ENCODE assay signal across 16 cellular contexts in the genomic region with DNA sequence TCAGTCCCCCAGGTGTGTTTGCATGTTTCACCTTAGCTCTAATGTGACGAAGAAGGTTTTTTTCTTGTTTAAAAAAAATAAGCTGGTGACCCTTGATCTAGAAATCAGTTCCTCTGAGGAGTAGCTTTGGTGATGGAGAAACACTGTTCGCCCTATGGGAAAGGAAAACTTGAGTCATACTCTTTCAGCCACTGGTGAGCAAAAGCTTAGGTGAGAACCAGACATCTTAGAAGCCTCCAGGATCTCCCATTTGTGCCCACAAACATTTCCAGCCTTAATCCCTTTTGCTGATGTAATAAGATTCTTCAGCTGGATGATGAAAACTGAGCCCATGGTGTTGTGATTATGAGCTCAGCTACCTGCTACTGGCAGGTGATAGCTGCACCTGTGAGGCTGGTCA. TPM values are rescaled to one million over a fixed set of nuclear protein-coding genes. Genes with fewer than 3 reads are reported as not detected.
DNase-seq lines count a peak whose midpoint lies in the region; ATAC-seq and TF ChIP-seq lines count a peak whose summit lies in the region.
"Had no signal": no experiment of that assay in that cellular context is flagged by ENCODE, and none has a peak within 500 bp of the region (broad histone marks: within the 10 kb centered on the region; RNA-seq: fewer than 3 reads in every experiment).

No MANE protein-coding gene starts in this region.

- DNase-seq in AG04449 (ENCODE audit: low read depth, low spot score) (peak; percentile 12), HCT116 (ENCODE audit: low read depth, low spot score) (peak; percentile 34), RWPE2 (ENCODE audit: low spot score) (no peak), fibroblast of pulmonary artery (ENCODE audit: low read depth) (peak; percentile 8), GM10266 (ENCODE audit: extremely low spot score) (no peak), NCI-H187 treated with DMSO at 0.1 percent for 48 hours (lab: John Stamatoyannopoulos, UW) (no peak), Right ventricle myocardium inferior (ENCODE audit: missing footprints) (no peak)
- DNase-seq: activated CD4-positive, CD25-positive, alpha-beta regulatory T cell treated with anti-CD3 and anti-CD28 coated beads, Interleukin-2, amount 50 U/mL, for 72 hours; activated CD8-positive, alpha-beta memory T cell treated with anti-CD3 and anti-CD28 coated beads, Interleukin-2, amount 50 U/mL, for 48 hours; central memory CD4-positive, alpha-beta T cell; effector CD8-positive, alpha-beta T cell; NCI-H2227 treated with DMSO at 0.1 percent for 48 hours; stimulated activated CD4-positive, alpha-beta T cell treated with anti-CD3 and anti-CD28 coated beads, Interleukin-4, amount 100 ng/mL, for 4 hours; tibial artery had no signal

- no peaks in the 10 kb centered on the region for H4K20me1 ChIP-seq in HCT116 (ENCODE audit: insufficient read depth)

- no peak for TF ChIP-seq POLR2A in HCT116 (IDR thresholded peaks at IDR 0.05; ENCODE audit: borderline replicate concordance, extremely low read depth, insufficient read depth, insufficient read length)

- H3K9ac ChIP-seq in HCT116 (ENCODE audit: low read length): no peak overlapping the region

- ATAC-seq in HCT116 (no peak), RWPE2 (ENCODE audit: low read depth) (peak; percentile 46), GM18858 (IDR thresholded peaks at IDR 0.05; ENCODE audit: unreplicated experiment) (no peak), Right ventricle myocardium inferior (no peak)

- intact Hi-C loops in HCT116 (cut with micrococcal nuclease): no loop called here
- intact Hi-C loops in Right ventricle myocardium inferior (cut with DNase I): no loop called here

- no peak overlapping the region for H3K4me2 ChIP-seq in HCT116 (ENCODE audit: low read length)

- H3K4me3 ChIP-seq in AG04449 (ENCODE audit: low read depth, low read length) (no peak overlapping the region), HCT116 (replicated peaks in 1 of 2; ENCODE audit: low read depth in 1 of 2, low read length in 2 of 2) (no peak overlapping the region), RWPE2 (ENCODE audit: severe bottlenecking) (no peak overlapping the region), fibroblast of pulmonary artery (replicated peaks; ENCODE audit: low read depth, low read length) (no peak overlapping the region)
- H3K4me3 ChIP-seq: tibial artery had no signal

- BruUV-seq in HCT116 (replicated peaks; lab: Mats Ljungman, UMichigan): no TSS peak

- CTCF ChIA-PET in AG04449 (lab: Yijun Ruan, JAX): interaction anchor here (1.0 kb wide), 1 partner anchor 38 kb away, joined by 3 read pairs; no protein-coding TSS in a partner anchor
- CTCF ChIA-PET in HCT116 (lab: Charles Lee): no interaction called here

- H3K36me3 ChIP-seq in HCT116 (ENCODE audit: control insufficient read depth in 1 of 2, insufficient read depth in 2 of 2, low read length in 2 of 2) (no peaks in the 10 kb centered on the region), RWPE2 (ENCODE audit: low read depth) (no peaks in the 10 kb centered on the region)
- H3K36me3 ChIP-seq: tibial artery had no signal

- no peaks in the 10 kb centered on the region for H3K79me2 ChIP-seq in HCT116 (ENCODE audit: insufficient read depth, low read length)

- no peak overlapping the region for H3K27ac ChIP-seq in HCT116 (ENCODE audit: low read depth, low read length)
- no peak overlapping the region for H3K27ac ChIP-seq in RWPE2 (ENCODE audit: poor library complexity, severe bottlenecking)
- H3K27ac ChIP-seq: tibial artery had no signal

- RAD21 ChIA-PET in HCT116 (lab: Charles Lee; ENCODE audit: low non-redundant PET in 1 of 2, low total read pairs in 2 of 2, uncharacterized antibody in 2 of 2, unreplicated experiment in 2 of 2): no interaction called here

- no peak overlapping the region for H2AFZ ChIP-seq in HCT116 (ENCODE audit: low read depth, low read length, poor library complexity, severe bottlenecking)

- H3K27me3 ChIP-seq in HCT116 (ENCODE audit: insufficient read depth, low read length) (no peaks in the 10 kb centered on the region), RWPE2 (ENCODE audit: insufficient read depth, poor library complexity, severe bottlenecking) (no peaks in the 10 kb centered on the region)
- H3K27me3 ChIP-seq: tibial artery had no signal

- no peaks in the 10 kb centered on the region; a peak in 1 of 4 replicates for H3K4me1 ChIP-seq in HCT116 (ENCODE audit: control insufficient read depth in 1 of 2, insufficient read depth in 2 of 2, low read length in 2 of 2)
- H3K4me1 ChIP-seq in RWPE2 (ENCODE audit: insufficient read depth, poor library complexity, severe bottlenecking): no peaks in the 10 kb centered on the region
- H3K4me1 ChIP-seq: tibial artery had no signal

- H3K9me3 ChIP-seq in HCT116 (ENCODE audit: control insufficient read depth in 1 of 2, insufficient read depth in 1 of 2, low read depth in 1 of 2, low read length in 2 of 2) (no peaks in the 10 kb centered on the region), RWPE2 (ENCODE audit: severe bottlenecking) (no peaks in the 10 kb centered on the region)
- H3K9me3 ChIP-seq: tibial artery had no signal

- H3K9me2 ChIP-seq in HCT116 (ENCODE audit: insufficient read depth): no peaks in the 10 kb centered on the region

- TF ChIP-seq CTCF in AG04449 (IDR thresholded peaks at IDR 0.05; ENCODE audit: insufficient read depth, low read length, missing control alignments): no peak
- no peak for TF ChIP-seq CTCF in HCT116 (IDR thresholded peaks at IDR 0.05 in 2 of 3, conservative IDR thresholded peaks at IDR 0.05 in 1 of 3; ENCODE audit: borderline replicate concordance in 1 of 3, insufficient read depth in 1 of 3, low read depth in 2 of 3, low read length in 2 of 3)
- no peak for TF ChIP-seq CTCF in RWPE2 (IDR thresholded peaks at IDR 0.05; ENCODE audit: poor library complexity, severe bottlenecking)
- TF ChIP-seq CTCF in fibroblast of pulmonary artery (IDR thresholded peaks at IDR 0.05; ENCODE audit: low read length, missing control alignments): no peak
- no peak for TF ChIP-seq CTCF in GM10266 (IDR thresholded peaks at IDR 0.05; ENCODE audit: control insufficient read depth, insufficient read depth, low read depth, missing control alignments)

- POLR2A ChIA-PET in AG04449 (lab: Yijun Ruan, JAX): no interaction called here
- POLR2A ChIA-PET in HCT116 (lab: Charles Lee): no interaction called here

- TF ChIP-seq RAD21 in HCT116 (IDR thresholded peaks at IDR 0.05; ENCODE audit: low read depth): no peak

TF ChIP-seq in HCT116, 20 proteins besides CTCF, POLR2A, EP300 and RAD21:
- TF ChIP-seq CEBPB (IDR thresholded peaks at IDR 0.05; ENCODE audit: low read depth) (peak; percentile 52), SIN3A (IDR thresholded peaks at IDR 0.05; ENCODE audit: low read depth) (no peak), FOSL1 (IDR thresholded peaks at IDR 0.05; ENCODE audit: low read depth) (peak; percentile 47), TCF7L2 (IDR thresholded peaks at IDR 0.05; ENCODE audit: borderline replicate concordance, extremely low read depth, insufficient read depth, insufficient read length) (no peak), JUND (IDR thresholded peaks at IDR 0.05) (peak; percentile 45; the same call in 1 of the 2 replicates), EZH2phosphoT487 (IDR thresholded peaks at IDR 0.05; ENCODE audit: borderline replicate concordance) (no peak), MAX (IDR thresholded peaks at IDR 0.05) (no peak)
- TF ChIP-seq, protein P1, sequence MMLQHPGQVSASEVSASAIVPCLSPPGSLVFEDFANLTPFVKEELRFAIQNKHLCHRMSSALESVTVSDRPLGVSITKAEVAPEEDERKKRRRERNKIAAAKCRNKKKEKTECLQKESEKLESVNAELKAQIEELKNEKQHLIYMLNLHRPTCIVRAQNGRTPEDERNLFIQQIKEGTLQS (IDR thresholded peaks at IDR 0.05): peak; percentile 59; the same call in 1 of the 2 replicates
- TF ChIP-seq, protein P2, sequence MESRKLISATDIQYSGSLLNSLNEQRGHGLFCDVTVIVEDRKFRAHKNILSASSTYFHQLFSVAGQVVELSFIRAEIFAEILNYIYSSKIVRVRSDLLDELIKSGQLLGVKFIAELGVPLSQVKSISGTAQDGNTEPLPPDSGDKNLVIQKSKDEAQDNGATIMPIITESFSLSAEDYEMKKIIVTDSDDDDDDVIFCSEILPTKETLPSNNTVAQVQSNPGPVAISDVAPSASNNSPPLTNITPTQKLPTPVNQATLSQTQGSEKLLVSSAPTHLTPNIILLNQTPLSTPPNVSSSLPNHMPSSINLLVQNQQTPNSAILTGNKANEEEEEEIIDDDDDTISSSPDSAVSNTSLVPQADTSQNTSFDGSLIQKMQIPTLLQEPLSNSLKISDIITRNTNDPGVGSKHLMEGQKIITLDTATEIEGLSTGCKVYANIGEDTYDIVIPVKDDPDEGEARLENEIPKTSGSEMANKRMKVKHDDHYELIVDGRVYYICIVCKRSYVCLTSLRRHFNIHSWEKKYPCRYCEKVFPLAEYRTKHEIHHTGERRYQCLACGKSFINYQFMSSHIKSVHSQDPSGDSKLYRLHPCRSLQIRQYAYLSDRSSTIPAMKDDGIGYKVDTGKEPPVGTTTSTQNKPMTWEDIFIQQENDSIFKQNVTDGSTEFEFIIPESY (IDR thresholded peaks at IDR 0.05; ENCODE audit: extremely low read depth, insufficient replicate concordance, low read length): no peak

RNA-seq across cellular contexts. Expression of gene SLC27A2, which starts 37.8 kb away (rescaled TPM):
- total RNA-seq in HCT116 (2021; ENCODE audit: unreplicated experiment) (14.0 TPM), Right ventricle myocardium inferior (not detected)
- polyA plus RNA-seq in HCT116 (2012): 10.8 and 12.0 TPM in 2 replicates
- total RNA-seq: osteocyte had no signal

RNA-seq across cellular contexts. Expression of gene HDC, which starts 45.7 kb away (rescaled TPM):
- not detected for total RNA-seq in HCT116 (2021; ENCODE audit: unreplicated experiment)
- polyA plus RNA-seq in HCT116 (2012): 0.06 TPM in 1 of 2 replicates, not detected in the other
- 0.57 TPM for total RNA-seq in Right ventricle myocardium inferior
- total RNA-seq: osteocyte had no signal

Comparison
In these comparisons a context has a peak if more than half of its experiments do, and no peak if none do; other contexts are left out.
1. DNase-seq: peak in AG04449 (single experiment), HCT116 (single experiment) and fibroblast of pulmonary artery (single experiment); none in RWPE2 (single experiment), GM10266 (single experiment), NCI-H187 treated with DMSO at 0.1 percent for 48 hours (single experiment) and Right ventricle myocardium inferior (single experiment).
2. RNA of gene SLC27A2, which starts 37.8 kb away (total RNA-seq): 14.0 TPM in HCT116 (single experiment); not detected in Right ventricle myocardium inferior (single experiment); every median in the first group is over 10 times any median in the second.